In genomic region chr6:112365952-112366351, GRCh38 we compare ENCODE assay signal across 26 cellular contexts. TPM values are rescaled to one million over a fixed set of nuclear protein-coding genes. Genes with fewer than 3 reads are reported as not detected.
A peak's percentile ranks its signal among the peaks of the same experiment; 100 is the strongest.
DNase-seq lines count a peak whose midpoint lies in the region; ATAC-seq, FAIRE-seq and TF ChIP-seq lines count a peak whose summit lies in the region.
"Had no signal": no experiment of that assay in that cellular context is flagged by ENCODE, and none has a peak within 500 bp of the region (broad histone marks: within the 10 kb centered on the region; RNA-seq: fewer than 3 reads in every experiment).

No MANE protein-coding gene starts in this region.

- H3K4me1 Mint-ChIP-seq in Caco-2 (ENCODE audit: low read depth, unreplicated experiment): no peaks in the 10 kb centered on the region
- H3K4me1 Mint-ChIP-seq: CD14-positive monocyte; CD4-positive, alpha-beta memory T cell; CD4-positive, CD25-positive, alpha-beta regulatory T cell; CD8-positive, alpha-beta memory T cell had no signal

- H2BK5ac ChIP-seq in H1 (ENCODE audit: low read depth, low read length) (no peak overlapping the region), neuronal stem cell (ENCODE audit: low read length) (peak overlapping the region; percentile 90)

- DNase-seq in ELF-1 (ENCODE audit: low read depth, low spot score) (peak; percentile 1), H1 (ENCODE audit: low read depth in 1 of 2, low spot score in 2 of 2) (no peak), neuronal stem cell (ENCODE audit: low spot score) (no peak), aorta (no peak), kidney tubule cell (ENCODE audit: low spot score) (no peak), Caco-2 (no peak), GM10248 (ENCODE audit: extremely low spot score) (no peak)
- DNase-seq: ACHN; BE2C; C1 segment of cervical spinal cord; Calu3; CD4-positive, alpha-beta memory T cell; CD4-positive, CD25-positive, alpha-beta regulatory T cell; CD8-positive, alpha-beta memory T cell; COR-L47; DMS79 treated with DMSO at 0.1 percent for 48 hours; GDM1 had no signal

- no peak overlapping the region for H2BK12ac ChIP-seq in H1 (ENCODE audit: low read depth, low read length)
- no peak overlapping the region for H2BK12ac ChIP-seq in neuronal stem cell (ENCODE audit: low read length)

- peaks cover under 1% of the 10 kb centered on the region for H3K27me3 Mint-ChIP-seq in Caco-2 (ENCODE audit: insufficient read depth, unreplicated experiment)

- no peak overlapping the region for H3K23ac ChIP-seq in H1 (ENCODE audit: insufficient read length)
- no peak overlapping the region for H3K23ac ChIP-seq in neuronal stem cell (ENCODE audit: low read depth, low read length, poor library complexity)

- CTCF ChIA-PET in H1 (lab: Charles Lee; ENCODE audit: partially characterized antibody) (no interaction called here), Caco-2 (lab: Charles Lee) (no interaction called here), GM10248 (lab: Yijun Ruan, JAX) (interaction anchor here (1.5 kb wide), 1 partner anchor 9 kb away, joined by 4 read pairs; no protein-coding TSS in a partner anchor)

- H3K14ac ChIP-seq in H1 (ENCODE audit: insufficient read length) (no peak overlapping the region), neuronal stem cell (ENCODE audit: low read length) (no peak overlapping the region)

- no peak overlapping the region for H4K91ac ChIP-seq in H1 (replicated peaks; ENCODE audit: insufficient read length, low read length)
- H4K91ac ChIP-seq in neuronal stem cell (ENCODE audit: low read depth, low read length, poor library complexity): no peak overlapping the region

- H3K4me3 ChIP-seq in H1 (ENCODE audit: extremely low read depth in 1 of 4, insufficient read depth in 2 of 4, low read depth in 3 of 4, low read length in 4 of 4) (no peak overlapping the region), neuronal stem cell (ENCODE audit: low read length in 2 of 2) (no peak overlapping the region), aorta (ENCODE audit: low read length in 2 of 2) (no peak overlapping the region), Caco-2 (ENCODE audit: low read depth, low read length) (no peak overlapping the region)
- H3K4me3 ChIP-seq: BLaER1 had no signal

- no peak overlapping the region for H2BK20ac ChIP-seq in H1 (ENCODE audit: low read length)

- no peaks in the 10 kb centered on the region for H3K23me2 ChIP-seq in H1 (ENCODE audit: low read depth, low read length)

- no peaks in the 10 kb centered on the region for H3K4me1 ChIP-seq in H1 (replicated peaks in 1 of 4; ENCODE audit: control insufficient read depth in 3 of 4, insufficient read depth in 4 of 4, low read length in 3 of 4)
- peaks cover 2 to 4% of the 10 kb centered on the region in 2 donors for H3K4me1 ChIP-seq in neuronal stem cell (ENCODE audit: control insufficient read depth in 2 of 2, insufficient read depth in 1 of 2, low read depth in 1 of 2, low read length in 2 of 2)
- H3K4me1 ChIP-seq in aorta (ENCODE audit: control insufficient read depth in 1 of 2, insufficient read depth in 2 of 2, low read length in 2 of 2): no peaks in the 10 kb centered on the region
- H3K4me1 ChIP-seq in Caco-2: no peaks in the 10 kb centered on the region
- H3K4me1 ChIP-seq: BE2C had no signal

- no peaks in the 10 kb centered on the region for H3K79me1 ChIP-seq in H1 (ENCODE audit: low read depth, low read length)
- H3K79me1 ChIP-seq in neuronal stem cell (ENCODE audit: low read depth, low read length): no peaks in the 10 kb centered on the region

- H2AFZ ChIP-seq in H1 (ENCODE audit: low read length) (no peak overlapping the region), neuronal stem cell (ENCODE audit: low read length) (no peak overlapping the region)

- H3K36me3 Mint-ChIP-seq in Caco-2 (ENCODE audit: insufficient read depth, unreplicated experiment): no peaks in the 10 kb centered on the region
- H3K36me3 Mint-ChIP-seq: CD14-positive monocyte; CD4-positive, alpha-beta memory T cell; CD4-positive, CD25-positive, alpha-beta regulatory T cell; CD8-positive, alpha-beta memory T cell had no signal

- H3K27me3 ChIP-seq in H1 (replicated peaks in 1 of 4; ENCODE audit: control insufficient read depth in 3 of 4, extremely low read depth in 1 of 4, insufficient read depth in 3 of 4, low read length in 3 of 4) (no peaks in the 10 kb centered on the region), neuronal stem cell (ENCODE audit: control insufficient read depth in 3 of 3, insufficient read depth in 3 of 3, low read depth in 1 of 3, low read length in 3 of 3) (no peaks in the 10 kb centered on the region), aorta (ENCODE audit: control insufficient read depth in 1 of 2, insufficient read depth in 2 of 2, low read length in 1 of 2) (no peaks in the 10 kb centered on the region), Caco-2 (replicated peaks; ENCODE audit: control insufficient read depth, insufficient read depth, low read length) (no peaks in the 10 kb centered on the region)
- H3K27me3 ChIP-seq: BE2C, BLaER1 had no signal

- no peak overlapping the region for H3K4me3 Mint-ChIP-seq in Caco-2 (ENCODE audit: unreplicated experiment)
- H3K4me3 Mint-ChIP-seq: CD14-positive monocyte; CD4-positive, alpha-beta memory T cell; CD4-positive, CD25-positive, alpha-beta regulatory T cell; CD8-positive, alpha-beta memory T cell had no signal

- peaks cover 0 to 8% of the 10 kb centered on the region in 2 experiments; a peak in 1 of 4 replicates for H3K9me3 ChIP-seq in H1 (ENCODE audit: insufficient read depth in 2 of 2, low read depth in 1 of 2, low read length in 1 of 2)
- H3K9me3 ChIP-seq in neuronal stem cell (replicated peaks in 1 of 2; ENCODE audit: control insufficient read depth in 2 of 2, insufficient read depth in 1 of 2, low read depth in 1 of 2, low read length in 2 of 2): peaks cover 10 to 16% of the 10 kb centered on the region in 2 donors
- H3K9me3 ChIP-seq in aorta (ENCODE audit: control insufficient read depth, low read length): no peaks in the 10 kb centered on the region
- no peaks in the 10 kb centered on the region for H3K9me3 ChIP-seq in Caco-2
- H3K9me3 ChIP-seq: BE2C had no signal

- H2AK5ac ChIP-seq in H1 (ENCODE audit: low read depth, low read length): no peak overlapping the region
- H2AK5ac ChIP-seq in neuronal stem cell (ENCODE audit: low read depth, low read length): peak overlapping the region; percentile 95

- 0 out of 2 replicates have a peak overlapping the region, but pooled peaks have one; percentile 35 for H4K8ac ChIP-seq in H1 (ENCODE audit: extremely low read depth, insufficient read depth, low read length)
- no peak overlapping the region for H4K8ac ChIP-seq in neuronal stem cell (ENCODE audit: low read depth, low read length)

- 92% methylated on average over 19 of the region's 22 CpGs; no CpG with 5 or more reads in 1 of the 2 experiments for WGBS in H1 (ENCODE audit: extremely low coverage in 1 of 2, insufficient coverage in 1 of 2, insufficient read length in 1 of 2, insufficient replicate concordance in 2 of 2, low coverage in 1 of 2, low lambda C conversion rate in 2 of 2, missing lambda C conversion rate in 1 of 2), 2 experiments
- no CpG with 5 or more reads among the region's 22 CpGs for WGBS in neuronal stem cell (ENCODE audit: extremely low coverage in 2 of 2, insufficient read length in 2 of 2, insufficient replicate concordance in 1 of 2), 2 donors
- 98 to 99% methylated on average over 22 of the region's 22 CpGs for whole genome bisulfite sequencing in aorta, 2 donors

- no peak for TF ChIP-seq POLR2A in H1 (IDR thresholded peaks at IDR 0.05; ENCODE audit: control extremely low read depth in 1 of 2, low read depth in 2 of 2, low read length in 2 of 2)

- peak; percentile 44 for ATAC-seq in aorta (ENCODE audit: low FRiP score)

- no peak for TF ChIP-seq RAD21 in H1 (IDR thresholded peaks at IDR 0.05 in 1 of 2, conservative IDR thresholded peaks at IDR 0.05 in 1 of 2; ENCODE audit: low read depth in 2 of 2, low read length in 2 of 2)

- H3K9me3 Mint-ChIP-seq in Caco-2 (ENCODE audit: unreplicated experiment): no peaks in the 10 kb centered on the region
- H3K9me3 Mint-ChIP-seq: CD4-positive, alpha-beta memory T cell; CD8-positive, alpha-beta memory T cell had no signal

- no peaks in the 10 kb centered on the region for H4K20me1 ChIP-seq in H1 (replicated peaks in 1 of 2; ENCODE audit: control insufficient read depth in 1 of 2, insufficient read depth in 2 of 2, low read length in 2 of 2)
- H4K20me1 ChIP-seq: BLaER1 had no signal

- H3K36me3 ChIP-seq in H1 (ENCODE audit: control insufficient read depth in 2 of 4, insufficient read depth in 4 of 4, low read length in 3 of 4): no peaks in the 10 kb centered on the region
- no peaks in the 10 kb centered on the region for H3K36me3 ChIP-seq in neuronal stem cell (replicated peaks in 1 of 2; ENCODE audit: control insufficient read depth in 2 of 2, insufficient read depth in 2 of 2, low read length in 2 of 2)
- no peaks in the 10 kb centered on the region for H3K36me3 ChIP-seq in aorta (ENCODE audit: control insufficient read depth in 1 of 2, insufficient read depth in 2 of 2, low read length in 1 of 2)
- no peaks in the 10 kb centered on the region for H3K36me3 ChIP-seq in Caco-2 (ENCODE audit: control insufficient read depth, insufficient read depth, low read length)
- H3K36me3 ChIP-seq: BE2C, BLaER1 had no signal

- intact Hi-C loops in aorta (cut with DNase I): no loop called here
- intact Hi-C loops in Caco-2 (cut with micrococcal nuclease; ENCODE audit: unreplicated experiment): no loop called here

- H3K4me2 ChIP-seq in H1 (ENCODE audit: insufficient read depth in 1 of 2, low read depth in 2 of 2, low read length in 2 of 2): no peak overlapping the region
- no peak overlapping the region for H3K4me2 ChIP-seq in neuronal stem cell (ENCODE audit: insufficient read depth, low read length, poor library complexity, severe bottlenecking)
- H3K4me2 ChIP-seq: BLaER1 had no signal

- no peak overlapping the region for H4K5ac ChIP-seq in H1 (ENCODE audit: insufficient read length, low read depth, low read length)

- H3K27ac ChIP-seq in H1 (ENCODE audit: low read depth, low read length): no peak overlapping the region
- no peak overlapping the region for H3K27ac ChIP-seq in neuronal stem cell (replicated peaks; ENCODE audit: low read length)
- H3K27ac ChIP-seq in aorta (ENCODE audit: low read depth in 1 of 2, low read length in 2 of 2): no peak overlapping the region
- H3K27ac ChIP-seq: 22Rv1, BLaER1 had no signal

- no peak overlapping the region for H3K27ac Mint-ChIP-seq in Caco-2 (ENCODE audit: unreplicated experiment)
- H3K27ac Mint-ChIP-seq: CD14-positive monocyte; CD4-positive, alpha-beta memory T cell; CD4-positive, CD25-positive, alpha-beta regulatory T cell; CD8-positive, alpha-beta memory T cell had no signal

- H2BK120ac ChIP-seq in H1 (replicated peaks; ENCODE audit: low read depth, low read length): no peak overlapping the region
- H2BK120ac ChIP-seq in neuronal stem cell (ENCODE audit: low read depth, low read length): no peak overlapping the region

- H2BK15ac ChIP-seq in H1 (ENCODE audit: low read length) (no peak overlapping the region), neuronal stem cell (ENCODE audit: low read length) (peak overlapping the region; percentile 55)

- POLR2A ChIA-PET in H1 (lab: Charles Lee; ENCODE audit: partially characterized antibody): no interaction called here
- POLR2A ChIA-PET in Caco-2 (lab: Charles Lee): no interaction called here
- POLR2A ChIA-PET in GM10248 (lab: Yijun Ruan, JAX): no interaction called here

- no peak for TF ChIP-seq EP300 in H1 (IDR thresholded peaks at IDR 0.05; ENCODE audit: borderline replicate concordance in 1 of 2, low read depth in 2 of 2, low read length in 2 of 2)

- no peak for TF ChIP-seq CTCF in H1 (IDR thresholded peaks at IDR 0.05; ENCODE audit: control extremely low read depth in 1 of 3, insufficient read depth in 1 of 3, low read depth in 1 of 3, low read length in 3 of 3)
- no peak for TF ChIP-seq CTCF in Caco-2 (IDR thresholded peaks at IDR 0.05; ENCODE audit: insufficient read depth in 1 of 2, low read depth in 1 of 2, low read length in 1 of 2, severe bottlenecking in 1 of 2, unreplicated experiment in 1 of 2)
- TF ChIP-seq CTCF in GM10248 (IDR thresholded peaks at IDR 0.05; ENCODE audit: control extremely low read depth, extremely low read depth, low read depth, missing control alignments): no peak

- H3K56ac ChIP-seq in H1 (replicated peaks; ENCODE audit: insufficient read length, low read depth, low read length): no peak overlapping the region

- no peak overlapping the region for H3K18ac ChIP-seq in H1 (ENCODE audit: extremely low read depth, low read length)
- H3K18ac ChIP-seq in neuronal stem cell (ENCODE audit: low read length): peak overlapping the region; percentile 80

- no TSS peak for BruUV-seq in Caco-2 (replicated peaks; lab: Mats Ljungman, UMichigan)

- FAIRE-seq in H1 (lab: Jason Lieb, UNC): no peak
- FAIRE-seq: A204.1, D721Med, GM12891, GM19239 had no signal

- no peak overlapping the region for H3K9ac ChIP-seq in H1 (replicated peaks in 1 of 4; ENCODE audit: extremely low read depth in 1 of 4, low read depth in 3 of 4, low read length in 3 of 4)
- no peak overlapping the region for H3K9ac ChIP-seq in neuronal stem cell (ENCODE audit: low read depth, low read length, poor library complexity)
- H3K9ac ChIP-seq: BLaER1 had no signal

- no peaks in the 10 kb centered on the region for H3K79me2 ChIP-seq in H1 (ENCODE audit: control insufficient read depth in 1 of 2, insufficient read depth in 2 of 2, low read length in 2 of 2)

- H3K4ac ChIP-seq in H1 (replicated peaks; ENCODE audit: insufficient read length, low read depth, low read length) (no peak overlapping the region), neuronal stem cell (ENCODE audit: low read length) (no peak overlapping the region)

RNA-seq across cellular contexts. Expression of gene RFPL4B, which starts 18.8 kb away (rescaled TPM):
- total RNA-seq in H1 (2021; fragmentation: NEBNext Ultra II Directional; extraction: Animal tissue kit (Norgen Biotek cat#: 25700)): not detected in 2 replicates
- polyA plus RNA-seq in H1 (2011; rRNA removed) (not detected in 2 replicates), aorta (not detected)
- polyA plus RNA-seq in H1 (2011; cell fraction: cytosol; rRNA removed): not detected
- polyA plus RNA-seq in H1 (2011; cell fraction: nucleus; rRNA removed): not detected
- not detected in 4 replicates for polyA plus RNA-seq in H1 (2012, experiment 1 of 2)
- not detected for polyA plus RNA-seq in H1 (2012, experiment 2 of 2)
- polyA plus RNA-seq in H1 (2013, experiment 1 of 2): not detected
- not detected for polyA plus RNA-seq in H1 (2013, experiment 2 of 2)
- polyA minus RNA-seq in H1 (2011; rRNA and poly(A)+ RNA removed): not detected in 2 replicates
- polyA minus RNA-seq in H1 (2011; cell fraction: cytosol; rRNA and poly(A)+ RNA removed): not detected
- not detected for polyA minus RNA-seq in H1 (2011; cell fraction: nucleus; rRNA and poly(A)+ RNA removed)
- not detected for polyA plus RNA-seq in neuronal stem cell (2013, experiment 1 of 2)
- polyA plus RNA-seq in neuronal stem cell (2013, experiment 2 of 2): 0.01 TPM
- total RNA-seq in aorta (under 1 TPM in 1 of 2 donors, not detected in 1; 0.18 TPM), Caco-2 (2022) (not detected in 2 replicates)
- total RNA-seq: A673; Calu3; CD4-positive, alpha-beta memory T cell; CD4-positive, CD25-positive, alpha-beta regulatory T cell; CD8-positive, alpha-beta memory T cell had no signal
- polyA plus RNA-seq: AG04450; CD14-positive monocyte; CD4-positive, alpha-beta memory T cell; CD4-positive, CD25-positive, alpha-beta regulatory T cell; CD8-positive, alpha-beta memory T cell had no signal
